In the genomic region with DNA sequence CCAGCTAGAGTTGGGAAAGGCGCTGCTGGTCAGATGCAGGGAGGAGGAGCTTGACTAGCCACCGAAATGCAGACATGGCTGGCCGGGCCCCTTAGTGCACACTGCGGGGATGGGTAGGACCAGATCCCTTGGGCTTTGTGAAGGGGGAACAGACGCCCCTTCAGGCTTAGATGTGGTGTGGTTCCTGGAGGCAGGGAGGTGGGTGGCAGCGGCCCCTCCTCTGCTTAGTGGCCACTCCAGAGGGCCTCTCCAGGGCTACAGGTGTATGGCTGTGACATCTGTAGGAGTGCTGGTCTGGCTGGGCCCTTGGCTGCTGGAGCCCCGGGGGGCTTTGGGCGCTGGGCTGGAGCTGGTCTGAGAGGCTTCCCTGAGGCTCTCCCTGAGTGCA, we compare ENCODE assay signal across 9 cellular contexts. TPM values are rescaled to one million over a fixed set of nuclear protein-coding genes. Genes with fewer than 3 reads are reported as not detected.
A peak's percentile ranks its signal among the peaks of the same experiment; 100 is the strongest.
DNase-seq lines count a peak whose midpoint lies in the region; ATAC-seq and TF ChIP-seq lines count a peak whose summit lies in the region.
"Had no signal": no experiment of that assay in that cellular context is flagged by ENCODE, and none has a peak within 500 bp of the region (broad histone marks: within the 10 kb centered on the region; RNA-seq: fewer than 3 reads in every experiment).

No MANE protein-coding gene starts in this region.

- H3K4me3 ChIP-seq in DOHH2 (ENCODE audit: low read length) (peak overlapping the region; percentile 95), HUES64 (ENCODE audit: low read length) (no peak overlapping the region), neuronal stem cell (ENCODE audit: low read length in 2 of 2) (no peak overlapping the region)
- H3K4me3 ChIP-seq: suprapubic skin had no signal

- peak overlapping the region; percentile 56 for H2BK5ac ChIP-seq in neuronal stem cell (ENCODE audit: low read length)

- no peak overlapping the region for H3K14ac ChIP-seq in neuronal stem cell (ENCODE audit: low read length)

- peaks cover 3% of the 10 kb centered on the region; the same call in 1 of the 2 replicates for H4K20me1 ChIP-seq in DOHH2 (ENCODE audit: control insufficient read depth, insufficient read depth, low read depth, low read length)

- H3K4me1 ChIP-seq in DOHH2 (ENCODE audit: control insufficient read depth, low read length) (peaks cover 92% of the 10 kb centered on the region), HUES64 (ENCODE audit: insufficient read depth, low read length) (peaks cover 20% of the 10 kb centered on the region), neuronal stem cell (ENCODE audit: control insufficient read depth in 2 of 2, insufficient read depth in 1 of 2, low read depth in 1 of 2, low read length in 2 of 2) (peaks cover 18 to 19% of the 10 kb centered on the region in 2 donors)

- H3K27ac ChIP-seq in DOHH2 (ENCODE audit: low read depth, low read length) (peak overlapping the region; percentile 86), HUES64 (ENCODE audit: low read depth, low read length) (peak overlapping the region; percentile 31; the same call in 1 of the 2 replicates), neuronal stem cell (replicated peaks; ENCODE audit: low read length) (no peak overlapping the region), caudate nucleus (ENCODE audit: low read depth, low read length) (no peak overlapping the region)
- H3K27ac ChIP-seq: suprapubic skin had no signal

- peaks cover 18% of the 10 kb centered on the region for H3K36me3 Mint-ChIP-seq in activated naive CD8-positive, alpha-beta T cell

- peak overlapping the region; percentile 23 for H3K18ac ChIP-seq in neuronal stem cell (ENCODE audit: low read length)

- no peaks in the 10 kb centered on the region for H3K79me1 ChIP-seq in neuronal stem cell (ENCODE audit: low read depth, low read length)

- H2BK15ac ChIP-seq in neuronal stem cell (ENCODE audit: low read length) = no peak overlapping the region

- no peak overlapping the region for H2AFZ ChIP-seq in neuronal stem cell (ENCODE audit: low read length)

- DNase-seq in neuronal stem cell (ENCODE audit: low spot score) (no peak), caudate nucleus (lab: John Stamatoyannopoulos, UW) (no peak), dermis blood vessel endothelial cell (no peak)

- H3K9me3 Mint-ChIP-seq in activated naive CD8-positive, alpha-beta T cell (ENCODE audit: low read depth) = no peaks in the 10 kb centered on the region

- H3K4me1 Mint-ChIP-seq in activated naive CD8-positive, alpha-beta T cell (ENCODE audit: low read depth) = peaks cover 74% of the 10 kb centered on the region

- no peak overlapping the region for H3K4ac ChIP-seq in neuronal stem cell (ENCODE audit: low read length)

- peak overlapping the region; percentile 76 for H3K4me2 ChIP-seq in DOHH2 (ENCODE audit: low read length)
- no peak overlapping the region for H3K4me2 ChIP-seq in neuronal stem cell (ENCODE audit: insufficient read depth, low read length, poor library complexity, severe bottlenecking)

- H3K9me3 ChIP-seq in DOHH2 (ENCODE audit: control insufficient read depth, insufficient read depth, low read length) (no peaks in the 10 kb centered on the region), HUES64 (ENCODE audit: insufficient read depth, low read depth, low read length) (no peaks in the 10 kb centered on the region), neuronal stem cell (replicated peaks in 1 of 2; ENCODE audit: control insufficient read depth in 2 of 2, insufficient read depth in 1 of 2, low read depth in 1 of 2, low read length in 2 of 2) (no peaks in the 10 kb centered on the region)
- H3K9me3 ChIP-seq: heart left ventricle, suprapubic skin had no signal

- no peak overlapping the region for H2AK5ac ChIP-seq in neuronal stem cell (ENCODE audit: low read depth, low read length)

- peaks cover 81% of the 10 kb centered on the region for H3K79me2 ChIP-seq in DOHH2 (ENCODE audit: control insufficient read depth, low read length)

- no peaks in the 10 kb centered on the region for H3K27me3 ChIP-seq in DOHH2 (ENCODE audit: control insufficient read depth, low read length)
- peaks cover 8% of the 10 kb centered on the region; the same call in 1 of the 2 replicates for H3K27me3 ChIP-seq in HUES64 (ENCODE audit: insufficient read depth, low read length)
- no peaks in the 10 kb centered on the region for H3K27me3 ChIP-seq in neuronal stem cell (ENCODE audit: control insufficient read depth in 3 of 3, insufficient read depth in 3 of 3, low read depth in 1 of 3, low read length in 3 of 3)
- H3K27me3 ChIP-seq: heart left ventricle, suprapubic skin had no signal

- no peak overlapping the region for H3K9ac ChIP-seq in HUES64 (ENCODE audit: low read depth, low read length)
- H3K9ac ChIP-seq in neuronal stem cell (ENCODE audit: low read depth, low read length, poor library complexity) = peak overlapping the region; percentile 68

- no peaks in the 10 kb centered on the region for H3K27me3 Mint-ChIP-seq in activated naive CD8-positive, alpha-beta T cell

- no peak for TF ChIP-seq CTCF in DOHH2 (IDR thresholded peaks at IDR 0.05; ENCODE audit: low read depth, low read length, poor library complexity, severe bottlenecking)

- H3K23ac ChIP-seq in neuronal stem cell (ENCODE audit: low read depth, low read length, poor library complexity) = no peak overlapping the region

- 85% methylated on average over 8 of the region's 8 CpGs for WGBS in HUES64
- no CpG with 5 or more reads among the region's 8 CpGs for WGBS in neuronal stem cell (ENCODE audit: extremely low coverage in 2 of 2, insufficient read length in 2 of 2, insufficient replicate concordance in 1 of 2), 2 donors

- H4K8ac ChIP-seq in neuronal stem cell (ENCODE audit: low read depth, low read length) = no peak overlapping the region

- no peak for ATAC-seq in GM18861 (IDR thresholded peaks at IDR 0.05; ENCODE audit: unreplicated experiment)

- H2BK120ac ChIP-seq in neuronal stem cell (ENCODE audit: low read depth, low read length) = no peak overlapping the region

- H3K9me2 ChIP-seq in DOHH2 (replicated peaks; ENCODE audit: control insufficient read depth, low read length) = no peaks in the 10 kb centered on the region

- H3K27ac Mint-ChIP-seq in activated naive CD8-positive, alpha-beta T cell = peak overlapping the region; percentile 96

- H3K36me3 ChIP-seq in DOHH2 (ENCODE audit: control insufficient read depth, low read length) (peaks cover 100% of the 10 kb centered on the region), HUES64 (ENCODE audit: insufficient read depth, low read length) (peaks cover 51% of the 10 kb centered on the region), neuronal stem cell (replicated peaks in 1 of 2; ENCODE audit: control insufficient read depth in 2 of 2, insufficient read depth in 2 of 2, low read length in 2 of 2) (peaks cover 44 to 78% of the 10 kb centered on the region in 2 donors)

- no peak overlapping the region for H2BK12ac ChIP-seq in neuronal stem cell (ENCODE audit: low read length)

- peaks cover 50% of the 10 kb centered on the region for H3F3A ChIP-seq in DOHH2 (ENCODE audit: control insufficient read depth, insufficient read depth)

- peak overlapping the region; percentile 98 for H3K4me3 Mint-ChIP-seq in activated naive CD8-positive, alpha-beta T cell

- no peak overlapping the region for H4K91ac ChIP-seq in neuronal stem cell (ENCODE audit: low read depth, low read length, poor library complexity)

RNA-seq across cellular contexts. Expression of gene CCND3, which starts 5.9 kb away (rescaled TPM):
- polyA plus RNA-seq in HUES64 (2013, experiment 1 of 2) = 20.0 TPM
- polyA plus RNA-seq in HUES64 (2013, experiment 2 of 2) = 17.8 TPM
- 14.7 TPM for polyA plus RNA-seq in neuronal stem cell (2013, experiment 1 of 2)
- polyA plus RNA-seq in neuronal stem cell (2013, experiment 2 of 2) = 15.1 TPM
- 59.1 and 60.1 TPM in 2 replicates for total RNA-seq in dermis blood vessel endothelial cell

RNA-seq across cellular contexts. Expression of gene BYSL, which starts 14.4 kb away (rescaled TPM):
- polyA plus RNA-seq in HUES64 (2013, experiment 1 of 2) = 46.0 TPM
- 39.8 TPM for polyA plus RNA-seq in HUES64 (2013, experiment 2 of 2)
- 16.2 TPM for polyA plus RNA-seq in neuronal stem cell (2013, experiment 1 of 2)
- 15.3 TPM for polyA plus RNA-seq in neuronal stem cell (2013, experiment 2 of 2)
- total RNA-seq in dermis blood vessel endothelial cell = 15.8 and 22.1 TPM in 2 replicates

RNA-seq across cellular contexts. Expression of gene MED20, which starts 14.7 kb away (rescaled TPM):
- polyA plus RNA-seq in HUES64 (2013, experiment 1 of 2) = 27.2 TPM
- 25.9 TPM for polyA plus RNA-seq in HUES64 (2013, experiment 2 of 2)
- 15.9 TPM for polyA plus RNA-seq in neuronal stem cell (2013, experiment 1 of 2)
- 15.4 TPM for polyA plus RNA-seq in neuronal stem cell (2013, experiment 2 of 2)
- total RNA-seq in dermis blood vessel endothelial cell = 36.5 and 47.5 TPM in 2 replicates

RNA-seq across cellular contexts. Expression of gene USP49, which starts 40.5 kb away (rescaled TPM):
- polyA plus RNA-seq in HUES64 (2013, experiment 1 of 2) = 9.8 TPM
- polyA plus RNA-seq in HUES64 (2013, experiment 2 of 2) = 11.4 TPM
- polyA plus RNA-seq in neuronal stem cell (2013, experiment 1 of 2) = 26.2 TPM
- 26.0 TPM for polyA plus RNA-seq in neuronal stem cell (2013, experiment 2 of 2)
- total RNA-seq in dermis blood vessel endothelial cell = 2.9 and 3.1 TPM in 2 replicates

Comparison
In these comparisons a context has a peak if more than half of its experiments do, and no peak if none do; other contexts are left out.
1. H3K27ac ChIP-seq: peak in DOHH2 (single experiment) and HUES64 (single experiment); none in neuronal stem cell (single experiment) and caudate nucleus (single experiment).